In the genomic region with DNA sequence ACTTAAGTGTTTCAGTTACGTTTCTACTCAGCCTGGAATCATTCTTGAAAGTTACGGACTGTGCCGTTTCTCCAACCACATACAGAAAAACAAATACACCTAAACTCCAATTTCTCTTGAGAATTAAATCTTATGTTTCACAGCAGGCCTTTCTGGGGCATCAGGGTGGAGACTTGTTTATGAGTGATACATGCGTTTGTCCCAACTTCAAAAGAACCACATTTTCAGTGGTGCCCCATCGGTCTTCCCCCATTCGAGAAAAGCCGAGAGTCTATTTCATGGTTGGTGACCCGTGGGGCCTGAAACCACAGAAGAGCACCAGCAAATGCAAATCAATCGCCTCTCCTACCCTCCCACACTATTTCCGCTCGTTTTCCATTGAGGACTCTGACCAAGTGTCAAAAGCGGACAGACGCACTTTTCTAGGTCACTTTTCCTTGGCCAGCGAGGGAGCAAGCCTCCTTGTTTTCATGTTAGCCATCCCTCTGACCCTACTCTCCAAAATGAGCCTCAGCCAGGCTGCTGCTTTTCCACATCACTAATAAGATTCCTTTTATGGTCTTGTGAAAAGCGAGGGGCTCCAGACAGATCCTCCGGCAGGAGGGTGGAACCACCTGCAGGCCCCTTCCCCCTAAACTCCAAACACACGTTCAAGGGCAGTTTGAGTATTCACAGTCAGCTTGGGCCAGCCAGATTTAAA, we compare ENCODE assay signal across 9 cellular contexts. TPM values are rescaled to one million over a fixed set of nuclear protein-coding genes. Genes with fewer than 3 reads are reported as not detected.
DNase-seq lines count a peak whose midpoint lies in the region; ATAC-seq, FAIRE-seq and TF ChIP-seq lines count a peak whose summit lies in the region.
"Had no signal": no experiment of that assay in that cellular context is flagged by ENCODE, and none has a peak within 500 bp of the region (broad histone marks: within the 10 kb centered on the region; RNA-seq: fewer than 3 reads in every experiment).

No MANE protein-coding gene starts in this region.

- DNase-seq in DMS79 treated with DMSO at 0.1 percent for 48 hours (lab: John Stamatoyannopoulos, UW) = peak; percentile 50
- no peak for DNase-seq in DMS79 (lab: John Stamatoyannopoulos, UW)
- peak; percentile 82 for DNase-seq in GM12878 (ENCODE audit: low read depth, low spot score)
- no peak for DNase-seq in mesothelial cell of epicardium (ENCODE audit: low spot score in 2 of 2, unreplicated experiment in 2 of 2)
- DNase-seq in NCI-H128 (lab: John Stamatoyannopoulos, UW; ENCODE audit: unreplicated experiment) = no peak
- no peak for DNase-seq in activated naive CD4-positive, alpha-beta T cell treated with anti-CD3 and anti-CD28 coated beads, Interleukin-2, amount 10 ng/mL, durations not matched to agents 7 days and 5 days
- DNase-seq in naive thymus-derived CD4-positive, alpha-beta T cell = no peak

- RAD21 ChIA-PET in GM12878 (lab: Charles Lee; ENCODE audit: unreplicated experiment) = interaction anchor here (0.5 to 3.6 kb wide), 22 partner anchors 8 to 876 kb away, joined by 3 to 30 read pairs (median 4); no protein-coding TSS in a partner anchor

- peaks cover 8% of the 10 kb centered on the region for H3K36me3 Mint-ChIP-seq in mesothelial cell of epicardium
- H3K36me3 Mint-ChIP-seq in activated naive CD4-positive, alpha-beta T cell treated with anti-CD3 and anti-CD28 coated beads, Interleukin-2, amount 10 ng/mL, durations not matched to agents 7 days and 5 days = no peaks in the 10 kb centered on the region
- no peaks in the 10 kb centered on the region for H3K36me3 Mint-ChIP-seq in naive thymus-derived CD4-positive, alpha-beta T cell

- H3K27ac Mint-ChIP-seq in mesothelial cell of epicardium = peak overlapping the region; percentile 83
- H3K27ac Mint-ChIP-seq in activated naive CD4-positive, alpha-beta T cell treated with anti-CD3 and anti-CD28 coated beads, Interleukin-2, amount 10 ng/mL, durations not matched to agents 7 days and 5 days = no peak overlapping the region
- H3K27ac Mint-ChIP-seq in naive thymus-derived CD4-positive, alpha-beta T cell = no peak overlapping the region

- peak overlapping the region; percentile 81 for H3K4me3 ChIP-seq in GM12878
- H3K4me3 ChIP-seq in naive thymus-derived CD4-positive, alpha-beta T cell (ENCODE audit: low read length) = no peak overlapping the region

- BruUV-seq in GM12878 (replicated peaks; lab: Mats Ljungman, UMichigan) = TSS peak; percentile 40

- H3K4me1 Mint-ChIP-seq in mesothelial cell of epicardium = peaks cover 62% of the 10 kb centered on the region
- peaks cover 25% of the 10 kb centered on the region for H3K4me1 Mint-ChIP-seq in activated naive CD4-positive, alpha-beta T cell treated with anti-CD3 and anti-CD28 coated beads, Interleukin-2, amount 10 ng/mL, durations not matched to agents 7 days and 5 days
- peaks cover 0 to 27% (median 18%) of the 10 kb centered on the region in 7 donors for H3K4me1 Mint-ChIP-seq in naive thymus-derived CD4-positive, alpha-beta T cell

- FAIRE-seq in GM12878 (lab: Jason Lieb, UNC) = peak; percentile 99

- no peak for TF ChIP-seq RAD21 in GM12878 (IDR thresholded peaks at IDR 0.05; ENCODE audit: insufficient read depth, low read depth, low read length)

- H3K9ac ChIP-seq in GM12878 (ENCODE audit: control insufficient read depth, insufficient read depth, low read length) = peak overlapping the region; percentile 52

- peak overlapping the region; percentile 32 for H3K4me2 ChIP-seq in GM12878 (ENCODE audit: control insufficient read depth, insufficient read depth)

- H3K27me3 ChIP-seq in GM12878 (replicated peaks in 1 of 2; ENCODE audit: control insufficient read depth in 2 of 2, insufficient read depth in 2 of 2, low read length in 1 of 2) = peaks cover 0 to 5% of the 10 kb centered on the region in 2 experiments; a peak in 1 of 4 replicates
- H3K27me3 ChIP-seq in naive thymus-derived CD4-positive, alpha-beta T cell (ENCODE audit: control insufficient read depth in 2 of 2, insufficient read depth in 2 of 2, low read length in 2 of 2) = peaks cover 8% of the 10 kb centered on the region in 2 donors

- SMC1A ChIA-PET in GM12878 (lab: Charles Lee; ENCODE audit: uncharacterized antibody, unreplicated experiment) = interaction anchor here (0.6 to 2.3 kb wide), 25 partner anchors 11 to 879 kb away, joined by 3 to 15 read pairs (median 5); a partner anchor contains a TSS

- TF ChIP-seq EP300 in GM12878 (IDR thresholded peaks at IDR 0.05; ENCODE audit: borderline replicate concordance in 1 of 2, control insufficient read depth in 1 of 2, low read depth in 2 of 2, low read length in 2 of 2) = peak; percentile 30 to 69; a peak in 2 of 4 replicates

- no peaks in the 10 kb centered on the region; the same call in 1 of the 2 replicates for H4K20me1 ChIP-seq in GM12878 (ENCODE audit: control insufficient read depth, insufficient read depth)

- WGBS in GM12878 (ENCODE audit: insufficient coverage, insufficient replicate concordance, low lambda C conversion rate, missing lambda C conversion rate) = 2% methylated on average over 17 of the region's 17 CpGs

- H3K4me1 ChIP-seq in GM12878 (ENCODE audit: control insufficient read depth, insufficient read depth, low read length) = peaks cover 27% of the 10 kb centered on the region
- no peaks in the 10 kb centered on the region for H3K4me1 ChIP-seq in naive thymus-derived CD4-positive, alpha-beta T cell (ENCODE audit: control insufficient read depth in 2 of 2, insufficient read depth in 2 of 2, low read length in 2 of 2)

- H3K27me3 Mint-ChIP-seq in mesothelial cell of epicardium (ENCODE audit: low read depth) = no peaks in the 10 kb centered on the region
- peaks cover 80% of the 10 kb centered on the region for H3K27me3 Mint-ChIP-seq in activated naive CD4-positive, alpha-beta T cell treated with anti-CD3 and anti-CD28 coated beads, Interleukin-2, amount 10 ng/mL, durations not matched to agents 7 days and 5 days
- H3K27me3 Mint-ChIP-seq in naive thymus-derived CD4-positive, alpha-beta T cell = peaks cover 38 to 59% (median 44%) of the 10 kb centered on the region in 5 donors

- no peaks in the 10 kb centered on the region for H3K9me3 ChIP-seq in GM12878 (replicated peaks; ENCODE audit: control insufficient read depth, insufficient read depth, low read length)
- no peaks in the 10 kb centered on the region for H3K9me3 ChIP-seq in naive thymus-derived CD4-positive, alpha-beta T cell (ENCODE audit: control insufficient read depth in 2 of 3, low read length in 3 of 3)

- no peak overlapping the region for H2AFZ ChIP-seq in GM12878 (ENCODE audit: control insufficient read depth, low read depth, low read length)

- intact Hi-C loops in GM12878 (cut with micrococcal nuclease; ENCODE audit: unreplicated experiment) = loop anchor here (2.0 to 10.0 kb wide), 8 partner anchors 118 to 786 kb away; no protein-coding TSS in a partner anchor
- intact Hi-C loops in naive thymus-derived CD4-positive, alpha-beta T cell (cut with micrococcal nuclease) = loop anchor here in 1 of 2 donors (5.0 kb wide), 2 partner anchors 638 to 1222 kb away; a partner anchor contains a TSS

- H3K79me2 ChIP-seq in GM12878 (ENCODE audit: control insufficient read depth, insufficient read depth, low read length) = peaks cover 10% of the 10 kb centered on the region

- CTCF ChIA-PET in GM12878 (lab: Yijun Ruan, JAX) = interaction anchor here (0.6 to 2.6 kb wide), 29 partner anchors 11 to 873 kb away, joined by 3 to 14 read pairs (median 4); a partner anchor contains a TSS
- CTCF ChIA-PET in activated naive CD4-positive, alpha-beta T cell treated with anti-CD3 and anti-CD28 coated beads, Interleukin-2, amount 10 ng/mL, durations not matched to agents 7 days and 5 days (lab: Charles Lee) = interaction anchor here (0.5 to 1.6 kb wide), 5 partner anchors 22 to 199 kb away, joined by 3 to 6 read pairs (median 4); no protein-coding TSS in a partner anchor
- CTCF ChIA-PET in naive thymus-derived CD4-positive, alpha-beta T cell (lab: Charles Lee) = no interaction called here

- ATAC-seq in HG03280 (IDR thresholded peaks at IDR 0.05; ENCODE audit: unreplicated experiment) (peak; percentile 16), GM12878 (peak; percentile 44)
- no peak for ATAC-seq in naive thymus-derived CD4-positive, alpha-beta T cell

- no peaks in the 10 kb centered on the region; a peak in 2 of 4 replicates for H3K36me3 ChIP-seq in GM12878 (ENCODE audit: control insufficient read depth in 2 of 2, insufficient read depth in 2 of 2, low read length in 1 of 2)
- H3K36me3 ChIP-seq in naive thymus-derived CD4-positive, alpha-beta T cell (ENCODE audit: control insufficient read depth in 2 of 3, insufficient read depth in 3 of 3, low read length in 3 of 3) = no peaks in the 10 kb centered on the region

- TF ChIP-seq POLR2A in GM12878 (IDR thresholded peaks at IDR 0.05; ENCODE audit: low read depth, low read length) = no peak

- peak overlapping the region; percentile 47 for H3K27ac ChIP-seq in GM12878 (ENCODE audit: control insufficient read depth, insufficient read depth)
- H3K27ac ChIP-seq in naive thymus-derived CD4-positive, alpha-beta T cell (ENCODE audit: low read depth, low read length) = no peak overlapping the region
- H3K27ac ChIP-seq: 22Rv1 had no signal

- H3K9me3 Mint-ChIP-seq in mesothelial cell of epicardium = no peaks in the 10 kb centered on the region
- no peaks in the 10 kb centered on the region for H3K9me3 Mint-ChIP-seq in activated naive CD4-positive, alpha-beta T cell treated with anti-CD3 and anti-CD28 coated beads, Interleukin-2, amount 10 ng/mL, durations not matched to agents 7 days and 5 days
- peaks cover 0 to 3% (median 0%) of the 10 kb centered on the region in 11 donors for H3K9me3 Mint-ChIP-seq in naive thymus-derived CD4-positive, alpha-beta T cell

- TF ChIP-seq CTCF in GM12878 (IDR thresholded peaks at IDR 0.05 in 2 of 3, conservative IDR thresholded peaks at IDR 0.05 in 1 of 3; ENCODE audit: control insufficient read depth in 2 of 3, extremely low read depth in 1 of 3, insufficient read depth in 1 of 3, low read depth in 3 of 3, low read length in 3 of 3) (no peak), mesothelial cell of epicardium (IDR thresholded peaks at IDR 0.05; ENCODE audit: unreplicated experiment) (no peak)

- POLR2A ChIA-PET in GM12878 (lab: Charles Lee) = interaction anchor here (0.6 to 1.1 kb wide), 7 partner anchors 112 to 601 kb away, joined by 3 to 5 read pairs (median 3); a partner anchor contains a TSS
- POLR2A ChIA-PET in naive thymus-derived CD4-positive, alpha-beta T cell (lab: Charles Lee) = no interaction called here

- peak overlapping the region; percentile 98 for H3K4me3 Mint-ChIP-seq in mesothelial cell of epicardium
- H3K4me3 Mint-ChIP-seq in activated naive CD4-positive, alpha-beta T cell treated with anti-CD3 and anti-CD28 coated beads, Interleukin-2, amount 10 ng/mL, durations not matched to agents 7 days and 5 days = no peak overlapping the region
- H3K4me3 Mint-ChIP-seq in naive thymus-derived CD4-positive, alpha-beta T cell = peak overlapping the region in 5 of 10 donors; percentile 6 to 70 (median 63)

- in situ Hi-C loops in GM12878 (cut with MboI) = loop anchor here (5.0 to 10.0 kb wide), 2 partner anchors 602 to 874 kb away; no protein-coding TSS in a partner anchor

RNA-seq across cellular contexts. Expression of a gene that starts 3.1 kb away (rescaled TPM):
- 19.2 and 20.7 TPM in 2 replicates for total RNA-seq in GM12878 (2013; cell fraction: nucleolus; rRNA removed)
- 2.1 and 2.5 TPM in 2 replicates for total RNA-seq in GM12878 (2014; rRNA removed)
- 1.3 TPM in 2 replicates for total RNA-seq in GM12878 (2014; rRNA removed; fragmentation: Illumina TruSeq; extraction: Trizol)
- 3.1 and 3.2 TPM in 2 replicates for total RNA-seq in GM12878 (2021)
- polyA plus RNA-seq in GM12878 (2011; ENCODE audit: low read depth) = 0.98 TPM
- 5.0 and 6.9 TPM in 2 replicates for polyA plus RNA-seq in GM12878 (2011; rRNA removed)
- polyA plus RNA-seq in GM12878 (2011; cell fraction: cytosol; rRNA removed) = 6.0 and 8.3 TPM in 2 replicates
- polyA plus RNA-seq in GM12878 (2011; cell fraction: nucleus; rRNA removed) = 25.9 and 26.5 TPM in 2 replicates
- 2.4 and 5.1 TPM in 2 replicates for polyA plus RNA-seq in GM12878 (2012)
- polyA plus RNA-seq in GM12878 (2014; fragmentation: Illumina TruSeq; extraction: Trizol) = 1.4 and 2.2 TPM in 2 replicates
- polyA plus RNA-seq in GM12878 (2014; fragmentation: Nextera tagmentation; extraction: Ambion mirVana) = 1 to 10 TPM in 1 of 2 experiments, under 1 TPM in 1; 0.66 to 1.0 TPM
- 2.0 and 2.2 TPM in 2 replicates for polyA plus RNA-seq in GM12878 (2014; rRNA removed)
- polyA plus RNA-seq in GM12878 (2016; fragmentation: Nextera tagmentation; extraction: Ambion mirVana) = 1 to 10 TPM; 1.1 to 1.6 TPM
- polyA minus RNA-seq in GM12878 (2011; rRNA and poly(A)+ RNA removed) = 23.6 and 27.0 TPM in 2 replicates
- polyA minus RNA-seq in GM12878 (2011; cell fraction: cytosol; rRNA and poly(A)+ RNA removed) = 7.1 and 8.8 TPM in 2 replicates
- polyA minus RNA-seq in GM12878 (2011; cell fraction: nucleus; rRNA and poly(A)+ RNA removed) = 21.8 and 23.7 TPM in 2 replicates
- 70.6 to 74.1 TPM (median 70.9 TPM) in 3 replicates for total RNA-seq in mesothelial cell of epicardium
- 1 to 10 TPM in 2 of 5 experiments, under 1 TPM in 1, not detected in 2; 0.46 to 7.0 (median 2.6) TPM for total RNA-seq in naive thymus-derived CD4-positive, alpha-beta T cell
- under 1 TPM; 0.07 to 0.62 TPM for polyA plus RNA-seq in naive thymus-derived CD4-positive, alpha-beta T cell

Comparison
In these comparisons a context has a peak if more than half of its experiments do, and no peak if none do; other contexts are left out.
1. DNase-seq: peak in DMS79 treated with DMSO at 0.1 percent for 48 hours (single experiment) and GM12878 (single experiment); none in DMS79 (single experiment), mesothelial cell of epicardium (0 of 2), NCI-H128 (single experiment), activated naive CD4-positive, alpha-beta T cell treated with anti-CD3 and anti-CD28 coated beads, Interleukin-2, amount 10 ng/mL, durations not matched to agents 7 days and 5 days (single experiment) and naive thymus-derived CD4-positive, alpha-beta T cell (0 of 9).